ENCODE assay signal across 8 cellular contexts in genomic region chr12:15882055-15882971, GRCh38. TPM values are rescaled to one million over a fixed set of nuclear protein-coding genes. Genes with fewer than 3 reads are reported as not detected.
DNase-seq lines count a peak whose midpoint lies in the region; ATAC-seq and TF ChIP-seq lines count a peak whose summit lies in the region.

Gene STRAP (plus strand): TSS chr12:15882387. CDS start chr12:15882708, 321 bp downstream.

- H3K4me3 ChIP-seq in AG04450 (ENCODE audit: low read depth, low read length): peak within 1 kb of the TSS; percentile 77
- peak within 1 kb of the TSS; percentile 91 to 98 for H3K4me3 ChIP-seq in cardiac fibroblast (replicated peaks in 1 of 2; ENCODE audit: low read depth in 2 of 2, low read length in 2 of 2)

- peak; percentile 92 for DNase-seq in AG04450 (ENCODE audit: low read depth, low spot score)
- DNase-seq in NCI-H226: peak; percentile 95
- peak; percentile 96 for DNase-seq in WTC11 (ENCODE audit: low spot score)
- peak; percentile 99 for DNase-seq in cardiac fibroblast (ENCODE audit: low read depth in 2 of 2)
- DNase-seq in iPS-NIHi7 (ENCODE audit: extremely low spot score): peak; percentile 94
- peak; percentile 94 for DNase-seq in smooth muscle cell of the brain vasculature (ENCODE audit: low read depth, low spot score)

- POLR2A ChIA-PET in AG04450 (lab: Yijun Ruan, JAX) (interaction anchor here (0.6 kb wide), 1 partner anchor 29 kb away, joined by 4 read pairs; the partner anchor contains the start of gene DERA), WTC11 (lab: Charles Lee) (interaction anchor here (1.4 kb wide), 1 partner anchor 29 kb away, joined by 5 read pairs; the partner anchor contains the start of gene DERA)

- H3K27me3 Mint-ChIP-seq in WTC11 (ENCODE audit: low read depth): no peaks in the 10 kb centered on the region

- peak within 1 kb of the TSS; percentile 95 for H3K27ac ChIP-seq in AG04450 (ENCODE audit: low read depth, low read length)

- H3K9me3 Mint-ChIP-seq in WTC11: peaks cover 9% of the 10 kb centered on the region

- peaks cover 35% of the 10 kb centered on the region for H3K36me3 Mint-ChIP-seq in WTC11

- H3K4me3 Mint-ChIP-seq in WTC11: peak within 1 kb of the TSS; percentile 94

- ATAC-seq in GM18909 (IDR thresholded peaks at IDR 0.05; ENCODE audit: poor library complexity, unreplicated experiment) (peak; percentile 96), HG03175 (IDR thresholded peaks at IDR 0.05; ENCODE audit: unreplicated experiment) (peak; percentile 97), WTC11 (peak; percentile 93)

- H3K4me1 Mint-ChIP-seq in WTC11: peaks cover 32% of the 10 kb centered on the region

- peak within 1 kb of the TSS; percentile 98 for H3K27ac Mint-ChIP-seq in WTC11

- TF ChIP-seq CTCF in AG04450 (IDR thresholded peaks at IDR 0.05; ENCODE audit: low read depth, low read length) (no peak), WTC11 (IDR thresholded peaks at IDR 0.05) (no peak), cardiac fibroblast (IDR thresholded peaks at IDR 0.05; ENCODE audit: low read depth, low read length) (no peak)

- CTCF ChIA-PET in AG04450 (lab: Charles Lee): interaction anchor here (0.8 kb wide), 1 partner anchor 11 kb away, joined by 3 read pairs; no protein-coding TSS in a partner anchor
- CTCF ChIA-PET in WTC11 (lab: Charles Lee): interaction anchor here (0.6 to 2.3 kb wide), 4 partner anchors 17 to 28 kb away, joined by 3 to 10 read pairs (median 4); no protein-coding TSS in a partner anchor

- H3K27me3 ChIP-seq in AG04450 (ENCODE audit: control insufficient read depth, insufficient read depth, low read length): no peaks in the 10 kb centered on the region

- H3K9me3 ChIP-seq in AG04450 (ENCODE audit: control insufficient read depth, insufficient read depth, low read length): peaks cover 3% of the 10 kb centered on the region; the same call in 1 of the 2 replicates

TF ChIP-seq in WTC11, 78 proteins besides CTCF, POLR2A, EP300 and RAD21 (continues in another document):
- TF ChIP-seq ZNF138 (CRISPR knock-in tag; conservative IDR thresholded peaks at IDR 0.05) (no peak), SOX15 (CRISPR knock-in tag; IDR thresholded peaks at IDR 0.05) (no peak), TEAD1 (CRISPR knock-in tag; IDR thresholded peaks at IDR 0.05) (peak; percentile 40; the same call in 1 of the 2 replicates), MAX (CRISPR knock-in tag; IDR thresholded peaks at IDR 0.05) (peak; percentile 81), JAZF1 (CRISPR knock-in tag; IDR thresholded peaks at IDR 0.05) (no peak), TCF7 (CRISPR knock-in tag; IDR thresholded peaks at IDR 0.05; ENCODE audit: low read depth) (no peak), HMGXB4 (CRISPR knock-in tag; IDR thresholded peaks at IDR 0.05) (0 out of 2 replicates have a peak, but pooled peaks have one; percentile 25), PREB (CRISPR knock-in tag; IDR thresholded peaks at IDR 0.05; ENCODE audit: borderline replicate concordance) (no peak), FOXK1 (CRISPR knock-in tag; IDR thresholded peaks at IDR 0.05) (peak; percentile 69), FOXP1 (CRISPR knock-in tag; IDR thresholded peaks at IDR 0.05; ENCODE audit: borderline replicate concordance) (peak; percentile 29; the same call in 1 of the 2 replicates), TP53 (CRISPR knock-in tag; IDR thresholded peaks at IDR 0.05) (no peak), AR (CRISPR knock-in tag; IDR thresholded peaks at IDR 0.05) (no peak), SMAD3 (CRISPR knock-in tag; IDR thresholded peaks at IDR 0.05; ENCODE audit: borderline replicate concordance) (0 out of 2 replicates have a peak, but pooled peaks have one; percentile 8), CREB1 (CRISPR knock-in tag; IDR thresholded peaks at IDR 0.05) (peak; percentile 52), ZNF121 (CRISPR knock-in tag; IDR thresholded peaks at IDR 0.05) (no peak), ESRRA (CRISPR knock-in tag; IDR thresholded peaks at IDR 0.05; ENCODE audit: borderline replicate concordance) (no peak), NFE2L1 (CRISPR knock-in tag; IDR thresholded peaks at IDR 0.05) (0 out of 2 replicates have a peak, but pooled peaks have one; percentile 65), ZNF281 (CRISPR knock-in tag; IDR thresholded peaks at IDR 0.05) (peak; percentile 36; the same call in 1 of the 2 replicates)

RNA-seq across cellular contexts. Expression of gene STRAP, which starts in this region (rescaled TPM):
- polyA plus RNA-seq in AG04450 (2011; rRNA removed): 133 and 180 TPM in 2 replicates
- polyA minus RNA-seq in AG04450 (2011; rRNA and poly(A)+ RNA removed): 151 and 152 TPM in 2 replicates
- 196 to 221 TPM (median 201 TPM) in 3 replicates for total RNA-seq in WTC11 (2021)

Comparison
In these comparisons a context has a peak if more than half of its experiments do, and no peak if none do; other contexts are left out.
1. Peak in every context shown above with its lines: DNase-seq, ATAC-seq, H3K4me3 ChIP-seq and H3K27ac ChIP-seq.